ENCODE assay signal across 9 cellular contexts in the genomic region with DNA sequence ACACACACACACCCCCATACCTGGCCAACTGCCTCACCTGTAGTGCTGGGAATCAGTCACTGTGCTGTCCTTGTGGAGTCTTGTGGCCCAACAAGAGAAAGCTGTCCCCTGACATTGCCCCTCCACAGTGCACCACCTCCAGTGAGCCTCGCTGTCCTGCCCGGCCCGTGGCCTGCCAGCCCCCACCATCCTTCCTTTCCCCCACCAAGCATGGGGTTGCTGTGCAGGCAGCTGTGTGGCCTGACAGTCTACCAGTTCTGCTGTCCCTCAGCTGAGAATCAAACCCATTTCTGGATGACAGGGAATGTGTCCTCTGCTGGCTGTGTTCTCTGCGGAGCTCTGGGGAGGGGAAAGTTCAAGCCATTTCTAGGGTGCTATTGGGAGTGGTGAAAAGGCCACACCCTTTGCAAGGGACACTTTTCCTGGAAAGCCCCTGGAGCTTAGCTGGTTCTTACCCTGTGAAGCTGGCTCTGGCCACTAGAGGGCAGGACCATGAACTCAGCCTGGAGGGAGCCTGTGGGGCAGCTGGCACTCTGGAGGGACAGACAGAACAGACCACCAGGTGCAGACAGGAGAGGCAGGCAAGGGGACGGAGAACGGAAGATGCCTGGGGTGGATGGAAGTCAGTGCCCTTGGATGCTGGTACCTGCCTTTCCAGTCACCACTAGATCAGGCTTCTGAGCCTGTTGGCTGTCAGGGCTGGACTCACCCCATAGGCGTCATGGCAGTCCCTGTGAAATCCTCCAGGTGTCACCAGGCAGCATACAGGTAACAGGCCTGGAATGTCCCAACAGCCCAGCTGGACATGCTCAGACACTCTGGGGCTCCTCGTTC. TPM values are rescaled to one million over a fixed set of nuclear protein-coding genes. Genes with fewer than 3 reads are reported as not detected.
DNase-seq lines count a peak whose midpoint lies in the region; ATAC-seq, FAIRE-seq and TF ChIP-seq lines count a peak whose summit lies in the region.
"Had no signal": no experiment of that assay in that cellular context is flagged by ENCODE, and none has a peak within 500 bp of the region (broad histone marks: within the 10 kb centered on the region; RNA-seq: fewer than 3 reads in every experiment).

No MANE protein-coding gene starts in this region.

- H3K4me1 ChIP-seq in pancreas (no peaks in the 10 kb centered on the region), vagina (no peaks in the 10 kb centered on the region)

- TF ChIP-seq POLR2A in vagina (IDR thresholded peaks at IDR 0.05) = no peak

- ATAC-seq in GM19023 (IDR thresholded peaks at IDR 0.05; ENCODE audit: unreplicated experiment) (peak; percentile 86), HG03342 (IDR thresholded peaks at IDR 0.05; ENCODE audit: unreplicated experiment) (peak; percentile 91), pancreas (peak; percentile 93 to 97 (median 95))

- H3K9me3 ChIP-seq in pancreas (no peaks in the 10 kb centered on the region), vagina (no peaks in the 10 kb centered on the region)

- 34 to 46% methylated on average over 8 of the region's 8 CpGs for WGBS in pancreas, 2 donors

- no peak overlapping the region for H3K27ac Mint-ChIP-seq in activated T-helper 1 cell treated with anti-CD3 and anti-CD28 coated beads, Interleukin-12 subunit alpha, Interleukin-12 subunit beta, Interleukin-2, Interleukin-4 antibody, amounts not matched to agents 30 ng/mL and 10 ng/mL and 1 ng/mL, durations not matched to agents 14 hours and 24 hours and 36 hours

- H3K36me3 ChIP-seq in pancreas (no peaks in the 10 kb centered on the region), vagina (no peaks in the 10 kb centered on the region)

- no peaks in the 10 kb centered on the region for H3K27me3 ChIP-seq in pancreas
- no peaks in the 10 kb centered on the region for H3K27me3 ChIP-seq in vagina

- H3K4me1 Mint-ChIP-seq in activated T-helper 1 cell treated with anti-CD3 and anti-CD28 coated beads, Interleukin-12 subunit alpha, Interleukin-12 subunit beta, Interleukin-2, Interleukin-4 antibody, amounts not matched to agents 30 ng/mL and 10 ng/mL and 1 ng/mL, durations not matched to agents 14 hours and 24 hours and 36 hours (ENCODE audit: low read depth) = peaks cover 8% of the 10 kb centered on the region

- H3K27ac ChIP-seq in pancreas (no peak overlapping the region), vagina (no peak overlapping the region)

- intact Hi-C loops in activated T-helper 1 cell treated with anti-CD3 and anti-CD28 coated beads, Interleukin-12 subunit alpha, Interleukin-12 subunit beta, Interleukin-2, Interleukin-4 antibody, amounts not matched to agents 30 ng/mL and 10 ng/mL and 1 ng/mL, durations not matched to agents 14 hours and 24 hours and 36 hours (cut with micrococcal nuclease) = loop anchor here (1.0 to 5.0 kb wide), 4 partner anchors 11 to 362 kb away; no protein-coding TSS in a partner anchor
- intact Hi-C loops in pancreas (cut with DNase I) = no loop called here
- intact Hi-C loops in vagina (cut with DNase I) = no loop called here

- no peak overlapping the region for H3K4me3 Mint-ChIP-seq in activated T-helper 1 cell treated with anti-CD3 and anti-CD28 coated beads, Interleukin-12 subunit alpha, Interleukin-12 subunit beta, Interleukin-2, Interleukin-4 antibody, amounts not matched to agents 30 ng/mL and 10 ng/mL and 1 ng/mL, durations not matched to agents 14 hours and 24 hours and 36 hours
- H3K4me3 Mint-ChIP-seq: IgD-negative memory B cell had no signal

- TF ChIP-seq CTCF in pancreas (IDR thresholded peaks at IDR 0.05) = peak; percentile 44 to 73 (median 64)
- TF ChIP-seq CTCF in vagina (IDR thresholded peaks at IDR 0.05) = peak; percentile 26 to 34 (median 29)

- H3K27me3 Mint-ChIP-seq in activated T-helper 1 cell treated with anti-CD3 and anti-CD28 coated beads, Interleukin-12 subunit alpha, Interleukin-12 subunit beta, Interleukin-2, Interleukin-4 antibody, amounts not matched to agents 30 ng/mL and 10 ng/mL and 1 ng/mL, durations not matched to agents 14 hours and 24 hours and 36 hours (ENCODE audit: insufficient read depth) = peaks cover 13% of the 10 kb centered on the region

- peak in 8 of 14 donors; percentile 2 to 29 (median 18) for DNase-seq in C1 segment of cervical spinal cord (lab: John Stamatoyannopoulos, UW)
- DNase-seq in RCC 7860 (ENCODE audit: low spot score) = peak; percentile 44
- DNase-seq in activated T-helper 1 cell treated with anti-CD3 and anti-CD28 coated beads, Interleukin-12 subunit alpha, Interleukin-12 subunit beta, Interleukin-2, Interleukin-4 antibody, amounts not matched to agents 30 ng/mL and 10 ng/mL and 1 ng/mL, durations not matched to agents 14 hours and 24 hours and 36 hours (ENCODE audit: low spot score) = peak; percentile 48
- peak; percentile 17 to 47 for DNase-seq in frontal cortex (ENCODE audit: low spot score in 2 of 2)
- peak in 5 of 6 donors; percentile 76 to 82 (median 79) for DNase-seq in pancreas
- DNase-seq in vagina (ENCODE audit: extremely low spot score in 2 of 2) = no peak

- no peaks in the 10 kb centered on the region for H3K36me3 Mint-ChIP-seq in activated T-helper 1 cell treated with anti-CD3 and anti-CD28 coated beads, Interleukin-12 subunit alpha, Interleukin-12 subunit beta, Interleukin-2, Interleukin-4 antibody, amounts not matched to agents 30 ng/mL and 10 ng/mL and 1 ng/mL, durations not matched to agents 14 hours and 24 hours and 36 hours (ENCODE audit: low read depth)
- H3K36me3 Mint-ChIP-seq: IgD-negative memory B cell had no signal

- no peaks in the 10 kb centered on the region for H3K9me3 Mint-ChIP-seq in activated T-helper 1 cell treated with anti-CD3 and anti-CD28 coated beads, Interleukin-12 subunit alpha, Interleukin-12 subunit beta, Interleukin-2, Interleukin-4 antibody, amounts not matched to agents 30 ng/mL and 10 ng/mL and 1 ng/mL, durations not matched to agents 14 hours and 24 hours and 36 hours

- FAIRE-seq in RCC 7860 (lab: Jason Lieb, UNC) (no peak), frontal cortex (lab: Jason Lieb, UNC) (no peak), pancreas (lab: Jason Lieb, UNC) (no peak)

- H3K4me3 ChIP-seq in pancreas (no peak overlapping the region), vagina (no peak overlapping the region)

RNA-seq across cellular contexts. Expression of gene MTPAP, which starts 10.5 kb away (rescaled TPM):
- total RNA-seq in activated T-helper 1 cell treated with anti-CD3 and anti-CD28 coated beads, Interleukin-12 subunit alpha, Interleukin-12 subunit beta, Interleukin-2, Interleukin-4 antibody, amounts not matched to agents 30 ng/mL and 10 ng/mL and 1 ng/mL, durations not matched to agents 14 hours and 24 hours and 36 hours = 57.2 and 62.9 TPM in 2 replicates
- 52.2 TPM for total RNA-seq in frontal cortex
- total RNA-seq in pancreas = 10 to 100 TPM in 3 of 6 donors, 1 to 10 TPM in 3; 8.4 to 13.1 (median 9.7) TPM
- 1 to 10 TPM; 5.4 to 8.8 TPM for polyA plus RNA-seq in pancreas
- 9.8 TPM for total RNA-seq in vagina

Comparison
In these comparisons a context has a peak if more than half of its experiments do, and no peak if none do; other contexts are left out.
1. DNase-seq: peak in C1 segment of cervical spinal cord (8 of 14), RCC 7860 (single experiment), activated T-helper 1 cell treated with anti-CD3 and anti-CD28 coated beads, Interleukin-12 subunit alpha, Interleukin-12 subunit beta, Interleukin-2, Interleukin-4 antibody, amounts not matched to agents 30 ng/mL and 10 ng/mL and 1 ng/mL, durations not matched to agents 14 hours and 24 hours and 36 hours (single experiment), frontal cortex (2 of 2) and pancreas (5 of 6); none in vagina (0 of 2).
2. Peak in every context shown above with its lines, with median percentiles within 50 percentile points of each other: ATAC-seq.